In the genomic region with DNA sequence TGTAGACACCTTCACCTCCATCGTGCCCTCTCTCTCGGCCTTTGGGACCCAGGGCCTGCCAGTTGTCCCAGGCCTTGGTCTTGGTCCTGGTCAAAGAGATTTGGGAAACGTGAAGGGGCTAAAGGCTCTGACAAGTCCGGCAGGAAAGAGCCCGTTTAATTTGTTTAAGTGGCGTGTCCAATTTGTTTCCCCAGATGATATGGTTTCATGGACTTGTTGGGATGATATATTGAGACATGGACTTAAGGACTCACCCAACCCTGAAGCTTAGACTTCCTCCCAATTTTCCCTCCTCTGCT, we compare ENCODE assay signal across 9 cellular contexts. TPM values are rescaled to one million over a fixed set of nuclear protein-coding genes. Genes with fewer than 3 reads are reported as not detected.
DNase-seq lines count a peak whose midpoint lies in the region; ATAC-seq and TF ChIP-seq lines count a peak whose summit lies in the region.
"Had no signal": no experiment of that assay in that cellular context is flagged by ENCODE, and none has a peak within 500 bp of the region (broad histone marks: within the 10 kb centered on the region; RNA-seq: fewer than 3 reads in every experiment).

No MANE protein-coding gene starts in this region.

- ATAC-seq in naive thymus-derived CD8-positive, alpha-beta T cell = no peak
- ATAC-seq in GM18868 (IDR thresholded peaks at IDR 0.05; ENCODE audit: unreplicated experiment) (no peak), HG03520 (IDR thresholded peaks at IDR 0.05; ENCODE audit: unreplicated experiment) (no peak), HG03025 (IDR thresholded peaks at IDR 0.05; ENCODE audit: low FRiP score, unreplicated experiment) (no peak)

- POLR2A ChIA-PET in AG04450 (lab: Yijun Ruan, JAX) = no interaction called here
- POLR2A ChIA-PET in naive thymus-derived CD8-positive, alpha-beta T cell (lab: Charles Lee) = interaction anchor here (2.8 to 5.5 kb wide), 2 partner anchors 12 to 78 kb away, joined by 18 to 43 read pairs; no protein-coding TSS in a partner anchor

- no peaks in the 10 kb centered on the region for H3K27me3 ChIP-seq in AG04450 (ENCODE audit: control insufficient read depth, insufficient read depth, low read length)

- H3K27ac ChIP-seq in AG04450 (ENCODE audit: low read depth, low read length) = no peak overlapping the region

- H3K4me1 Mint-ChIP-seq in HFFc6 (ENCODE audit: low read depth) = peaks cover 39% of the 10 kb centered on the region
- H3K4me1 Mint-ChIP-seq in naive thymus-derived CD8-positive, alpha-beta T cell = peaks cover 27 to 62% (median 51%) of the 10 kb centered on the region in 4 donors

- peaks cover 9% of the 10 kb centered on the region; the same call in 1 of the 2 replicates for H3K36me3 Mint-ChIP-seq in HFFc6 (ENCODE audit: low read depth)
- peaks cover 0 to 6% (median 0%) of the 10 kb centered on the region in 3 donors for H3K36me3 Mint-ChIP-seq in naive thymus-derived CD8-positive, alpha-beta T cell

- no peak for DNase-seq in AG04450 (ENCODE audit: low read depth, low spot score)
- no peak for DNase-seq in HFFc6
- no peak for DNase-seq in choroid plexus epithelial cell (ENCODE audit: low read depth)
- no peak for DNase-seq in naive thymus-derived CD8-positive, alpha-beta T cell
- no peak for DNase-seq in stimulated activated CD4-positive, alpha-beta T cell treated with anti-CD3 and anti-CD28 coated beads, Interleukin-2, amount 100 ng/mL, for 24 hours
- DNase-seq: SW 1271 had no signal

- no peaks in the 10 kb centered on the region; the same call in none of the 2 replicates for H3K27me3 Mint-ChIP-seq in HFFc6 (ENCODE audit: insufficient read depth)
- H3K27me3 Mint-ChIP-seq in naive thymus-derived CD8-positive, alpha-beta T cell = peaks cover 2 to 17% (median 4%) of the 10 kb centered on the region in 5 donors

- TF ChIP-seq CTCF in AG04450 (IDR thresholded peaks at IDR 0.05; ENCODE audit: low read depth, low read length) = no peak
- TF ChIP-seq CTCF in HFFc6 (IDR thresholded peaks at IDR 0.05) = no peak
- TF ChIP-seq CTCF in choroid plexus epithelial cell (conservative IDR thresholded peaks at IDR 0.05; ENCODE audit: low read depth, low read length) = no peak

- H3K9me3 ChIP-seq in AG04450 (ENCODE audit: control insufficient read depth, insufficient read depth, low read length) = no peaks in the 10 kb centered on the region; the same call in 1 of the 2 replicates

- peak overlapping the region; percentile 90 for H3K4me3 Mint-ChIP-seq in HFFc6
- H3K4me3 Mint-ChIP-seq in naive thymus-derived CD8-positive, alpha-beta T cell = peak overlapping the region; percentile 87 to 94 (median 90)

- H3K4me3 ChIP-seq in AG04450 (ENCODE audit: low read depth, low read length) = peak overlapping the region; percentile 77
- H3K4me3 ChIP-seq in choroid plexus epithelial cell (ENCODE audit: low read depth, low read length) = peak overlapping the region; percentile 67

- 0 out of 2 replicates have a peak overlapping the region, but pooled peaks have one; percentile 31 for H3K27ac Mint-ChIP-seq in HFFc6
- peak overlapping the region; percentile 35 to 97 (median 93) for H3K27ac Mint-ChIP-seq in naive thymus-derived CD8-positive, alpha-beta T cell

- H3K9me3 Mint-ChIP-seq in HFFc6 = no peaks in the 10 kb centered on the region
- peaks cover 0 to 5% (median 0%) of the 10 kb centered on the region in 9 donors for H3K9me3 Mint-ChIP-seq in naive thymus-derived CD8-positive, alpha-beta T cell

- CTCF ChIA-PET in AG04450 (lab: Charles Lee) = no interaction called here

RNA-seq across cellular contexts. Expression of a gene that starts 2.7 kb away (rescaled TPM):
- 43.9 and 64.1 TPM in 2 replicates for polyA plus RNA-seq in AG04450 (2011; rRNA removed)
- 8.5 and 10.2 TPM in 2 replicates for polyA minus RNA-seq in AG04450 (2011; rRNA and poly(A)+ RNA removed)
- total RNA-seq in HFFc6 (2021; fragmentation: NEBNext Ultra II Directional; extraction: Animal tissue kit (Norgen Biotek cat#: 25700)) = 100 to 1,000 TPM; 140 to 182 (median 164) TPM
- 10 to 100 TPM; 12.4 to 14.0 TPM for total RNA-seq in naive thymus-derived CD8-positive, alpha-beta T cell
- polyA plus RNA-seq in naive thymus-derived CD8-positive, alpha-beta T cell = 10 to 100 TPM in 2 of 3 donors, 1 to 10 TPM in 1; 9.4 to 15.8 (median 11.1) TPM

RNA-seq across cellular contexts. Expression of a gene that starts 6.3 kb away (rescaled TPM):
- 2.4 and 3.5 TPM in 2 replicates for polyA plus RNA-seq in AG04450 (2011; rRNA removed)
- 3.5 and 9.2 TPM in 2 replicates for polyA minus RNA-seq in AG04450 (2011; rRNA and poly(A)+ RNA removed)
- total RNA-seq in HFFc6 (2021; fragmentation: NEBNext Ultra II Directional; extraction: Animal tissue kit (Norgen Biotek cat#: 25700)) = 10 to 100 TPM in 4 of 6 experiments, 1 to 10 TPM in 2; 5.4 to 16.7 (median 14.7) TPM
- under 1 TPM; 0.26 to 0.30 TPM for total RNA-seq in naive thymus-derived CD8-positive, alpha-beta T cell
- polyA plus RNA-seq in naive thymus-derived CD8-positive, alpha-beta T cell = under 1 TPM in 2 of 3 donors, not detected in 1; 0.43 to 0.96 TPM

RNA-seq across cellular contexts. Expression of a gene that starts 44.4 kb away (rescaled TPM):
- polyA plus RNA-seq in AG04450 (2011; rRNA removed) = not detected in 2 replicates
- not detected in 2 replicates for polyA minus RNA-seq in AG04450 (2011; rRNA and poly(A)+ RNA removed)
- not detected for total RNA-seq in HFFc6 (2021; fragmentation: NEBNext Ultra II Directional; extraction: Animal tissue kit (Norgen Biotek cat#: 25700))
- total RNA-seq in naive thymus-derived CD8-positive, alpha-beta T cell = not detected
- not detected for polyA plus RNA-seq in naive thymus-derived CD8-positive, alpha-beta T cell

Comparison
In these comparisons a context has a peak if more than half of its experiments do, and no peak if none do; other contexts are left out.
1. RNA of a gene that starts 2.7 kb away (total RNA-seq): 140 to 182 TPM in HFFc6; 12.4 to 14.0 TPM in naive thymus-derived CD8-positive, alpha-beta T cell; every median in the first group is over 4 times any median in the second.
2. RNA of a gene that starts 6.3 kb away (total RNA-seq): 5.4 to 16.7 TPM in HFFc6; 0.26 to 0.30 TPM in naive thymus-derived CD8-positive, alpha-beta T cell; every median in the first group is over 4 times any median in the second.